26 cellular contexts compared by ENCODE assay signal in genomic region chr2:50575232-50575631, GRCh38.
A peak's percentile ranks its signal among the peaks of the same experiment; 100 is the strongest.
DNase-seq lines count a peak whose midpoint lies in the region; ATAC-seq, FAIRE-seq and TF ChIP-seq lines count a peak whose summit lies in the region.
"Had no signal": no experiment of that assay in that cellular context is flagged by ENCODE, and none has a peak within 500 bp of the region (broad histone marks: within the 10 kb centered on the region; RNA-seq: fewer than 3 reads in every experiment).

No MANE protein-coding gene starts in this region.

- H3K27me3 ChIP-seq in WERI-Rb-1 (ENCODE audit: insufficient read depth, low read depth, severe bottlenecking) (no peaks in the 10 kb centered on the region), iPS DF 6.9 (ENCODE audit: control insufficient read depth, insufficient read depth, low read length) (no peaks in the 10 kb centered on the region), hepatocyte (no peaks in the 10 kb centered on the region)
- H3K27me3 ChIP-seq: tibial nerve had no signal

- DNase-seq in DMS 273 treated with DMSO at 0.1 percent for 48 hours (lab: John Stamatoyannopoulos, UW): peak; percentile 17
- peak; percentile 68 for DNase-seq in NCI-H1694 treated with DMSO at 0.1 percent for 48 hours (lab: John Stamatoyannopoulos, UW)
- no peak for DNase-seq in WERI-Rb-1
- peak; percentile 13 for DNase-seq in iPS DF 6.9 (ENCODE audit: low read depth, low spot score)
- DNase-seq in GM19239 (ENCODE audit: insufficient read length, low spot score): no peak
- no peak for DNase-seq in hepatocyte (ENCODE audit: low spot score)
- DNase-seq in DMS53 treated with DMSO at 0.1 percent for 48 hours (lab: John Stamatoyannopoulos, UW; ENCODE audit: unreplicated experiment): no peak
- DNase-seq: activated B cell treated with CpG ODN at 0.5 μM for 24 hours; activated CD4-positive, alpha-beta T cell treated with anti-CD3 and anti-CD28 coated beads, Interleukin-2, amount 50 U/mL, for 4 hours; activated naive CD4-positive, alpha-beta T cell; CD4-positive, alpha-beta T cell; effector memory CD8-positive, alpha-beta T cell; EL; lower lobe of right lung; naive thymus-derived CD4-positive, alpha-beta T cell; NCI-H146; NCI-H510A treated with DMSO at 0.1 percent for 48 hours; nucleus accumbens; psoas muscle; SHP77 treated with DMSO at 0.1 percent for 48 hours; stimulated activated CD4-positive, alpha-beta T cell treated with anti-CD3 and anti-CD28 coated beads, Interleukin-15, amount 100 ng/mL, for 24 hours; stimulated activated CD4-positive, alpha-beta T cell treated with anti-CD3 and anti-CD28 coated beads, Interleukin-4, amount 100 ng/mL, for 4 hours had no signal

- no peak overlapping the region for H3K27ac ChIP-seq in WERI-Rb-1
- no peak overlapping the region for H3K27ac ChIP-seq in iPS DF 6.9 (ENCODE audit: low read length)
- H3K27ac ChIP-seq in hepatocyte: no peak overlapping the region
- H3K27ac ChIP-seq: lower lobe of right lung, psoas muscle, tibial nerve had no signal

- H3K79me2 ChIP-seq in hepatocyte: no peaks in the 10 kb centered on the region

- no peak overlapping the region for H3K4me2 ChIP-seq in hepatocyte

- no peaks in the 10 kb centered on the region for H4K20me1 ChIP-seq in hepatocyte (ENCODE audit: insufficient read depth, poor library complexity, severe bottlenecking)

- no CpG with 5 or more reads among the region's 4 CpGs for WGBS in iPS DF 6.9 (ENCODE audit: insufficient coverage, insufficient read length)
- WGBS in hepatocyte (ENCODE audit: low lambda C conversion rate, missing lambda C conversion rate): 79% methylated on average over 4 of the region's 4 CpGs

- TF ChIP-seq CTCF in WERI-Rb-1 (IDR thresholded peaks at IDR 0.05; ENCODE audit: low read depth, low read length) (peak; percentile 51), hepatocyte (IDR thresholded peaks at IDR 0.05; ENCODE audit: poor library complexity) (no peak)

- H3K4me3 ChIP-seq in WERI-Rb-1 (ENCODE audit: low read depth, low read length) (no peak overlapping the region), iPS DF 6.9 (ENCODE audit: low read length) (no peak overlapping the region), hepatocyte (no peak overlapping the region)
- H3K4me3 ChIP-seq: lower lobe of right lung, psoas muscle, tibial nerve had no signal

- no peaks in the 10 kb centered on the region for H3K4me1 ChIP-seq in iPS DF 6.9 (ENCODE audit: control insufficient read depth, insufficient read depth, low read length)
- no peaks in the 10 kb centered on the region for H3K4me1 ChIP-seq in hepatocyte (ENCODE audit: insufficient read depth)
- H3K4me1 ChIP-seq: lower lobe of right lung, psoas muscle, tibial nerve had no signal

- H3K9me3 ChIP-seq in WERI-Rb-1 (ENCODE audit: severe bottlenecking): no peaks in the 10 kb centered on the region
- H3K9me3 ChIP-seq in iPS DF 6.9 (ENCODE audit: control insufficient read depth, insufficient read depth, low read length): no peaks in the 10 kb centered on the region
- H3K9me3 ChIP-seq in hepatocyte (ENCODE audit: low read depth): no peaks in the 10 kb centered on the region
- H3K9me3 ChIP-seq: lower lobe of right lung, psoas muscle, tibial nerve had no signal

- H2AFZ ChIP-seq in hepatocyte: no peak overlapping the region

- H3K36me3 ChIP-seq in WERI-Rb-1 (no peaks in the 10 kb centered on the region), iPS DF 6.9 (ENCODE audit: control insufficient read depth, insufficient read depth, low read length) (no peaks in the 10 kb centered on the region), hepatocyte (replicated peaks; ENCODE audit: insufficient read depth, low read depth) (no peaks in the 10 kb centered on the region)
- H3K36me3 ChIP-seq: lower lobe of right lung, tibial nerve had no signal

- no peak for FAIRE-seq in GM19239 (lab: Jason Lieb, UNC)
- FAIRE-seq: GM12891 had no signal

- H3K9me2 ChIP-seq in hepatocyte (replicated peaks; ENCODE audit: insufficient read depth): no peaks in the 10 kb centered on the region

- no peak for ATAC-seq in GM21786 (IDR thresholded peaks at IDR 0.05; ENCODE audit: unreplicated experiment)
- ATAC-seq: effector memory CD8-positive, alpha-beta T cell; lower lobe of right lung; naive thymus-derived CD4-positive, alpha-beta T cell; Panc1; psoas muscle had no signal

Comparison
In these comparisons a context has a peak if more than half of its experiments do, and no peak if none do; other contexts are left out.
1. DNase-seq: peak in DMS 273 treated with DMSO at 0.1 percent for 48 hours (single experiment), NCI-H1694 treated with DMSO at 0.1 percent for 48 hours (single experiment) and iPS DF 6.9 (single experiment); none in WERI-Rb-1 (single experiment), GM19239 (single experiment), hepatocyte (single experiment) and DMS53 treated with DMSO at 0.1 percent for 48 hours (single experiment).